ENCODE assay signal across 35 cellular contexts in the genomic region with DNA sequence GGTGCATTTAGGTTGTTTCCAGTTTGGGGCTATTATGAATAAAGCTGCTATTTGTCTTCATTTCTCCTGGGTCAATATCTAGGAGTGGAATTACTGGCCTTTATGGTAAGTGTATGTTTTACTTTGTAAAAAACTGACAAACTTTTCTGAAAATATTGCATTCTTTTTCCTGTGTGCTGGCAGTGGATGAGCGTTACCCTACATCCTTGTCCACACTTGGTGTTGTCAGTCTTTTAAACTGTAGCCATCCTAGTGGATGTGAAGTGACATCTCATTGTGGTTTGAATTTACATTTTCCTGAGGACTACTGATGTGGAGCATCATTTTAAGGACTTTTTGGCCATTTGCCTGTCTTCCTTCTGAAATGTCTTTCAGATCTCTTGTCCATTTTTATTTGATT. TPM values are rescaled to one million over a fixed set of nuclear protein-coding genes. Genes with fewer than 3 reads are reported as not detected.
"Had no signal": no experiment of that assay in that cellular context is flagged by ENCODE, and none has a peak within 500 bp of the region (broad histone marks: within the 10 kb centered on the region; RNA-seq: fewer than 3 reads in every experiment).

No MANE protein-coding gene starts in this region.

- H3K36me3 ChIP-seq: MG63 had no signal

- DNase-seq: Karpas-422, Kasumi-1, MG63, MM.1S, MV-4-11, NCI-H1048, NCI-H1092, NCI-H1092 treated with DMSO at 0.1 percent for 48 hours, NCI-H1105, NCI-H1105 treated with DMSO at 0.1 percent for 48 hours, NCI-H1417, NCI-H1417 treated with DMSO at 0.1 percent for 48 hours, NCI-H1436, NCI-H1436 treated with DMSO at 0.1 percent for 48 hours, NCI-H146, NCI-H1694, NCI-H1694 treated with DMSO at 0.1 percent for 48 hours, NCI-H187, NCI-H187 treated with DMSO at 0.1 percent for 48 hours, NCI-H1930, NCI-H2029, NCI-H2029 treated with DMSO at 0.1 percent for 48 hours, NCI-H2081, NCI-H2081 treated with DMSO at 0.1 percent for 48 hours, NCI-H2107, NCI-H2171, NCI-H2171 treated with DMSO at 0.1 percent for 48 hours, NCI-H2227 treated with DMSO at 0.1 percent for 48 hours, NCI-H226, NCI-H345, NCI-H446, NCI-H446 treated with DMSO at 0.1 percent for 48 hours, NCI-H510A, NCI-H510A treated with DMSO at 0.1 percent for 48 hours had no signal

- H3K4me3 ChIP-seq: MG63 had no signal

RNA-seq across cellular contexts. Expression of a gene that starts 35.9 kb away (rescaled TPM):
- total RNA-seq: LHCN-M2 had no signal
